In the genomic region with DNA sequence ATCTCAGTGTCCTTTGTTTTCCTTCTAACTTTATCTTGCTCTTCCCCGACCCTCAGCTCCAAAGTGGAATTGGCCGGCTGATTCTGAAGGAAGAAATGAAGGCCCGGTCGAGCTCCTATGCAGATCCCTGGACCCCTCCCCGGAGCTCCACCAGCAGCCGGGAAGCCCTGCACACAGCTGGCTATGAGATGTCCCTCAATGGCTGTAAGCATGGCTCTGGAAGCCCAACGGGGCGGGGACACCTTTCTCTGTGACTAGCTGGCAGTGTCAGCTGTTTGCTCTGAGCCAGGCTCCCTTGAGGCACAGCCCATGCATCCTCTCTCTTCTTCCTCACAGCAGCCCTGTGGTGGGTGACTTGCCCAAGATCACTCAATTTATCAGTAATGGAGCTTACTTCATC, we compare ENCODE assay signal across 9 cellular contexts.
"Had no signal": no experiment of that assay in that cellular context is flagged by ENCODE, and none has a peak within 500 bp of the region (broad histone marks: within the 10 kb centered on the region; RNA-seq: fewer than 3 reads in every experiment).

No MANE protein-coding gene starts in this region.

- DNase-seq: GM23248, GOT3, H7, H9, HCEC 1CT, HFFc6 had no signal

- H3K36me3 ChIP-seq: HAP-1 had no signal

- H2AFZ ChIP-seq: GM23248, GM23338 had no signal

- H3K27ac ChIP-seq: GM23248 had no signal

- H3K9me3 Mint-ChIP-seq: HFFc6 had no signal

- H3K4me1 Mint-ChIP-seq: GM23338, H9 had no signal

- ATAC-seq: GM23338, HCT116 had no signal

- H3K9me3 ChIP-seq: HAP-1 had no signal

- H3K4me2 ChIP-seq: GM23338 had no signal

- H3K4me3 ChIP-seq: GM23248, GM23338, HAP-1 had no signal

- H3K27ac Mint-ChIP-seq: GM23338, H9, HFFc6 had no signal

- H3K4me3 Mint-ChIP-seq: GM23338, H9, HFFc6 had no signal

- H3K9ac ChIP-seq: GM23248 had no signal

- H3K4me1 ChIP-seq: HAP-1 had no signal
